2 cellular contexts compared by ENCODE assay signal in the genomic region with DNA sequence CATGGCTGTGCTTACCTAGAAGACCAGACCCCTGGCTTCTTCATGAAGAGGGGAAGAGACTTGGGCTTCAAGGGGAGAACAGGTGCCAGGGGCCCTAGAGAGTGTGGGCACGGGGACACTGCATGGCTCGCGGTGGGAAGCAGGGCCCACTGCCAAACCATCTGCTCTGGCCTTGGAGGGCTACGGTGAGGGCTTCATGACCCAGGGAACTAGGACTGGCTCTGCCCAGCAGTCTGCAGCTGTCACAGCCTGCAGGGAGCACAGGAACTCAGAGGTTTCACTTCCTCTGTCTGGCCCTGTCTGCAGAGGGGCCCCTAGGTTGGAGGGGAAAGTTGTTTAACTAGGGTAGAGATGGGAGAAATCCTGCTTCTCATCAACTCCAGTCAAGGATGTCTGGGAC.
TF ChIP-seq lines count a peak whose summit lies in the region.

No MANE protein-coding gene starts in this region.

TF ChIP-seq in HepG2, 621 proteins besides CTCF, POLR2A, EP300 and RAD21:
- TF ChIP-seq ZNF510 (CRISPR knock-in tag; IDR thresholded peaks at IDR 0.05; ENCODE audit: low read depth): no peak
- no peak for TF ChIP-seq RARA (CRISPR knock-in tag; IDR thresholded peaks at IDR 0.05)
- TF ChIP-seq, protein P1, sequence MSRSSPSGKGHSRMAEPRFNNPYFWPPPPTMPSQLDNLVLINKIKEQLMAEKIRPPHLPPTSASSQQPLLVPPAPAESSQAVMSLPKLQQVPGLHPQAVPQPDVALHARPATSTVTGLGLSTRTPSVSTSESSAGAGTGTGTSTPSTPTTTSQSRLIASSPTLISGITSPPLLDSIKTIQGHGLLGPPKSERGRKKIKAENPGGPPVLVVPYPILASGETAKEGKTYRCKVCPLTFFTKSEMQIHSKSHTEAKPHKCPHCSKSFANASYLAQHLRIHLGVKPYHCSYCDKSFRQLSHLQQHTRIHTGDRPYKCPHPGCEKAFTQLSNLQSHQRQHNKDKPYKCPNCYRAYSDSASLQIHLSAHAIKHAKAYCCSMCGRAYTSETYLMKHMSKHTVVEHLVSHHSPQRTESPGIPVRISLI (CRISPR knock-in tag; IDR thresholded peaks at IDR 0.05; ENCODE audit: borderline replicate concordance): no peak
- TF ChIP-seq STAG1 (CRISPR knock-in tag; IDR thresholded peaks at IDR 0.05): no peak

TF ChIP-seq in HEK293T, 16 proteins besides CTCF, POLR2A, EP300 and RAD21:
- no peak for TF ChIP-seq TARDBP (IDR thresholded peaks at IDR 0.05)
- TF ChIP-seq SUZ12 (IDR thresholded peaks at IDR 0.05): no peak
- no peak for TF ChIP-seq SP1 (IDR thresholded peaks at IDR 0.05)
- no peak for TF ChIP-seq LEF1 (IDR thresholded peaks at IDR 0.05; ENCODE audit: borderline replicate concordance)
- TF ChIP-seq FOXM1 (IDR thresholded peaks at IDR 0.05; ENCODE audit: borderline replicate concordance): no peak
- no peak for TF ChIP-seq L3MBTL2 (conservative IDR thresholded peaks at IDR 0.05)
- no peak for TF ChIP-seq BHLHE40 (IDR thresholded peaks at IDR 0.05; ENCODE audit: borderline replicate concordance)
- TF ChIP-seq ELF4 (IDR thresholded peaks at IDR 0.05): no peak
- TF ChIP-seq CTBP1 (IDR thresholded peaks at IDR 0.05; ENCODE audit: borderline replicate concordance): no peak
- TF ChIP-seq FOXK2 (IDR thresholded peaks at IDR 0.05): no peak
- TF ChIP-seq ZNF384 (IDR thresholded peaks at IDR 0.05): no peak
- TF ChIP-seq HDGF (IDR thresholded peaks at IDR 0.05; ENCODE audit: borderline replicate concordance): no peak
- TF ChIP-seq, protein P2, sequence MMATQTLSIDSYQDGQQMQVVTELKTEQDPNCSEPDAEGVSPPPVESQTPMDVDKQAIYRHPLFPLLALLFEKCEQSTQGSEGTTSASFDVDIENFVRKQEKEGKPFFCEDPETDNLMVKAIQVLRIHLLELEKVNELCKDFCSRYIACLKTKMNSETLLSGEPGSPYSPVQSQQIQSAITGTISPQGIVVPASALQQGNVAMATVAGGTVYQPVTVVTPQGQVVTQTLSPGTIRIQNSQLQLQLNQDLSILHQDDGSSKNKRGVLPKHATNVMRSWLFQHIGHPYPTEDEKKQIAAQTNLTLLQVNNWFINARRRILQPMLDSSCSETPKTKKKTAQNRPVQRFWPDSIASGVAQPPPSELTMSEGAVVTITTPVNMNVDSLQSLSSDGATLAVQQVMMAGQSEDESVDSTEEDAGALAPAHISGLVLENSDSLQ (IDR thresholded peaks at IDR 0.05): no peak
- no peak for TF ChIP-seq FOXA1 (IDR thresholded peaks at IDR 0.05)
- no peak for TF ChIP-seq ARNT (IDR thresholded peaks at IDR 0.05)
- no peak for TF ChIP-seq NFRKB (IDR thresholded peaks at IDR 0.05)
